ENCODE assay signal across 9 cellular contexts in genomic region chr13:112657850-112658445, GRCh38. TPM values are rescaled to one million over a fixed set of nuclear protein-coding genes. Genes with fewer than 3 reads are reported as not detected.
A peak's percentile ranks its signal among the peaks of the same experiment; 100 is the strongest.
DNase-seq lines count a peak whose midpoint lies in the region; TF ChIP-seq lines count a peak whose summit lies in the region.
"Had no signal": no experiment of that assay in that cellular context is flagged by ENCODE, and none has a peak within 500 bp of the region (broad histone marks: within the 10 kb centered on the region; RNA-seq: fewer than 3 reads in every experiment).

No MANE protein-coding gene starts in this region.

- no peak for TF ChIP-seq CTCF in brain microvascular endothelial cell (IDR thresholded peaks at IDR 0.05; ENCODE audit: low read depth, low read length, missing control alignments)

- H3K36me3 ChIP-seq in brain microvascular endothelial cell (replicated peaks): no peaks in the 10 kb centered on the region
- H3K36me3 ChIP-seq: gastrocnemius medialis had no signal

- in situ Hi-C loops in brain microvascular endothelial cell (cut with HindIII; ENCODE audit: low pct_ligation_motif_present, low sequenced_read_pairs): no loop called here

- H3K27ac ChIP-seq in brain microvascular endothelial cell: peak overlapping the region; percentile 37
- H3K27ac ChIP-seq: gastrocnemius medialis had no signal

- H3K27me3 ChIP-seq in brain microvascular endothelial cell (replicated peaks): no peaks in the 10 kb centered on the region
- H3K27me3 ChIP-seq: gastrocnemius medialis had no signal

- no peak overlapping the region for H3K4me3 ChIP-seq in brain microvascular endothelial cell (ENCODE audit: low read depth, low read length)
- H3K4me3 ChIP-seq: gastrocnemius medialis had no signal

- DNase-seq in A172 (ENCODE audit: low spot score) (peak; percentile 92), HK-2 (ENCODE audit: unreplicated experiment) (peak; percentile 81), brain microvascular endothelial cell (peak; percentile 83), kidney glomerular epithelial cell (lab: John Stamatoyannopoulos, UW) (peak; percentile 96), activated gamma-delta T cell treated with Interleukin-2 at 50 U/mL for 16 hours (no peak), activated gamma-delta T cell (lab: John Stamatoyannopoulos, UW) (no peak), iPS-NIHi11 (ENCODE audit: low spot score) (no peak), GM19240 (ENCODE audit: insufficient read length, low spot score) (no peak)
- DNase-seq: gastrocnemius medialis had no signal

RNA-seq across cellular contexts. Expression of gene ATP11A, which starts 31.9 kb away (rescaled TPM):
- total RNA-seq in A172 (2014; rRNA removed; shearing (Covaris generic)): 6.6 and 8.8 TPM in 2 replicates

Comparison
In these comparisons a context has a peak if more than half of its experiments do, and no peak if none do; other contexts are left out.
1. DNase-seq: peak in A172 (single experiment), HK-2 (single experiment), brain microvascular endothelial cell (single experiment) and kidney glomerular epithelial cell (single experiment); none in activated gamma-delta T cell treated with Interleukin-2 at 50 U/mL for 16 hours (single experiment), activated gamma-delta T cell (single experiment), iPS-NIHi11 (single experiment) and GM19240 (single experiment).